Comparison of ENCODE assay signal across 1 cellular context in genomic region chr11:45885274-45885920, GRCh38.
TF ChIP-seq lines count a peak whose summit lies in the region.

Gene MAPK8IP1, plus strand, starts transcription at chr11:45885651. Its CDS starts 170 bp downstream, at chr11:45885821.

TF ChIP-seq in HepG2, 621 proteins besides CTCF, POLR2A, EP300 and RAD21 (continued from another document):
- TF ChIP-seq ZBTB2 (CRISPR knock-in tag; IDR thresholded peaks at IDR 0.05; ENCODE audit: low read depth) (no peak), SP140L (CRISPR knock-in tag; IDR thresholded peaks at IDR 0.05; ENCODE audit: borderline replicate concordance) (0 out of 2 replicates have a peak, but pooled peaks have one; percentile 50), DMAP1 (CRISPR knock-in tag; IDR thresholded peaks at IDR 0.05) (no peak), ZNF17 (CRISPR knock-in tag; IDR thresholded peaks at IDR 0.05) (no peak), RCOR2 (CRISPR knock-in tag; IDR thresholded peaks at IDR 0.05) (no peak), ZBED4 (CRISPR knock-in tag; IDR thresholded peaks at IDR 0.05; ENCODE audit: borderline replicate concordance) (peak; percentile 60; the same call in 1 of the 2 replicates), FOXM1 (CRISPR knock-in tag; IDR thresholded peaks at IDR 0.05) (no peak), CENPBD1 (CRISPR knock-in tag; IDR thresholded peaks at IDR 0.05; ENCODE audit: borderline replicate concordance, low read depth) (no peak), MBNL3 (CRISPR knock-in tag; conservative IDR thresholded peaks at IDR 0.05) (no peak), TGIF2 (CRISPR knock-in tag; IDR thresholded peaks at IDR 0.05) (0 out of 2 replicates have a peak, but pooled peaks have one; percentile 48), ZNF432 (CRISPR knock-in tag; IDR thresholded peaks at IDR 0.05; ENCODE audit: borderline replicate concordance) (no peak), GATAD2A (CRISPR knock-in tag; IDR thresholded peaks at IDR 0.05) (no peak), LBX2 (CRISPR knock-in tag; IDR thresholded peaks at IDR 0.05; ENCODE audit: borderline replicate concordance) (no peak), CHD2 (IDR thresholded peaks at IDR 0.05; ENCODE audit: low read depth, low read length) (no peak), ELF3 (CRISPR knock-in tag; IDR thresholded peaks at IDR 0.05) (peak; percentile 28; the same call in 1 of the 2 replicates), SMAD3 (CRISPR knock-in tag; IDR thresholded peaks at IDR 0.05) (no peak), SCMH1 (CRISPR knock-in tag; IDR thresholded peaks at IDR 0.05; ENCODE audit: borderline replicate concordance) (no peak), YEATS4 (CRISPR knock-in tag; IDR thresholded peaks at IDR 0.05; ENCODE audit: borderline replicate concordance) (no peak), BCL6 (CRISPR knock-in tag; IDR thresholded peaks at IDR 0.05) (peak; percentile 30; the same call in 1 of the 2 replicates), RFX3 (CRISPR knock-in tag; IDR thresholded peaks at IDR 0.05) (no peak)
